In the genomic region with DNA sequence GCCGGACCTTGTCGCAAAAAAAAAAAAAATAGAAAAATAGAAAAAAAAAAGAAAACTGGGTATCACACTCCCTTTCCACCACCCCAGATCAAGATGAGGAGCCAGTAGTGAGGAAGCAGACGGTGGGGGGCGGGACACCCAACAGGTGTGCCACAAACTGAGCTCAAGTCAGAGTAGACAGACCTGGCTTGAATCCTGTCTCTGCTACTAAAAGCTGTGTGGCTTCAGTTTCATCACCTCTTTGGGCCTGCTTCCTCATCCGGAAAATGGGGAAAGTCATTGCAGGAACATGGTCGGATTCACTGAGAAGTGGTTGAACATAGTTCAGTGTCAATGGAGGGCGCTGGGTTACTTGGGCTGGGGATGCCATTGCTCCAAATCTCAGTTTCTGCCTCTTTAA, we compare ENCODE assay signal across 11 cellular contexts. TPM values are rescaled to one million over a fixed set of nuclear protein-coding genes. Genes with fewer than 3 reads are reported as not detected.
A peak's percentile ranks its signal among the peaks of the same experiment; 100 is the strongest.
DNase-seq lines count a peak whose midpoint lies in the region; ATAC-seq and TF ChIP-seq lines count a peak whose summit lies in the region.
"Had no signal": no experiment of that assay in that cellular context is flagged by ENCODE, and none has a peak within 500 bp of the region (broad histone marks: within the 10 kb centered on the region; RNA-seq: fewer than 3 reads in every experiment).

No MANE protein-coding gene starts in this region.

- 55 to 63% methylated on average over 7 of the region's 7 CpGs for WGBS in esophagus, 2 donors
- 41 to 51% methylated on average over 7 of the region's 7 CpGs for WGBS in thyroid gland, 2 donors

- H3K27me3 ChIP-seq in adipocyte (replicated peaks; ENCODE audit: control insufficient read depth, insufficient read depth, low read length) (no peaks in the 10 kb centered on the region), esophagus (ENCODE audit: control insufficient read depth in 1 of 2, insufficient read depth in 2 of 2, low read length in 2 of 2) (no peaks in the 10 kb centered on the region), muscle layer of colon (ENCODE audit: control insufficient read depth in 1 of 2, insufficient read depth in 2 of 2, low read length in 2 of 2) (no peaks in the 10 kb centered on the region), thyroid gland (no peaks in the 10 kb centered on the region)

- no peak for TF ChIP-seq CTCF in thyroid gland (IDR thresholded peaks at IDR 0.05)

- intact Hi-C loops in thyroid gland (cut with DNase I): no loop called here

- H3K4me3 ChIP-seq in adipocyte (ENCODE audit: low read length) (peak overlapping the region; percentile 83), esophagus (ENCODE audit: low read depth in 1 of 2, low read length in 2 of 2) (peak overlapping the region; percentile 7 to 29), muscle layer of colon (ENCODE audit: low read depth in 1 of 2, low read length in 2 of 2) (peak overlapping the region in 1 of 2 donors; percentile 81), thyroid gland (replicated peaks in 1 of 3) (peak overlapping the region in 1 of 3 donors; percentile 16)
- H3K4me3 ChIP-seq: GM12878 had no signal

- peak overlapping the region; percentile 72 to 92 for H3K27ac ChIP-seq in esophagus (ENCODE audit: low read depth in 2 of 2, low read length in 1 of 2)
- H3K27ac ChIP-seq in muscle layer of colon (ENCODE audit: low read depth, low read length): peak overlapping the region; percentile 97
- peak overlapping the region; percentile 66 to 83 (median 80) for H3K27ac ChIP-seq in thyroid gland

- peaks cover 40% of the 10 kb centered on the region for H3K4me1 ChIP-seq in adipocyte (ENCODE audit: control insufficient read depth, insufficient read depth, low read length)
- H3K4me1 ChIP-seq in esophagus (ENCODE audit: control insufficient read depth in 2 of 2, insufficient read depth in 2 of 2, low read length in 1 of 2): peaks cover 2 to 10% of the 10 kb centered on the region in 2 donors
- peaks cover 52% of the 10 kb centered on the region for H3K4me1 ChIP-seq in muscle layer of colon (ENCODE audit: insufficient read depth, low read length)
- H3K4me1 ChIP-seq in thyroid gland: peaks cover 45 to 58% of the 10 kb centered on the region in 2 donors

- H3K9ac ChIP-seq in adipocyte (ENCODE audit: low read length) (peak overlapping the region; percentile 92), muscle layer of colon (ENCODE audit: low read length) (peak overlapping the region; percentile 49)

- TF ChIP-seq POLR2A in thyroid gland (IDR thresholded peaks at IDR 0.05): no peak

- H3K36me3 ChIP-seq in adipocyte (ENCODE audit: control insufficient read depth, insufficient read depth, low read length, severe bottlenecking) (peaks cover 10% of the 10 kb centered on the region), esophagus (ENCODE audit: control insufficient read depth in 2 of 2, insufficient read depth in 2 of 2, low read length in 1 of 2) (no peaks in the 10 kb centered on the region), muscle layer of colon (ENCODE audit: insufficient read depth, low read length) (peaks cover 7% of the 10 kb centered on the region), thyroid gland (no peaks in the 10 kb centered on the region)

- H3K9me3 ChIP-seq in adipocyte (ENCODE audit: control insufficient read depth, low read length) (no peaks in the 10 kb centered on the region), esophagus (ENCODE audit: control insufficient read depth in 2 of 2, insufficient read depth in 1 of 2, low read depth in 1 of 2, low read length in 1 of 2) (no peaks in the 10 kb centered on the region), muscle layer of colon (ENCODE audit: low read length) (no peaks in the 10 kb centered on the region), thyroid gland (no peaks in the 10 kb centered on the region)

- DNase-seq in adipocyte (ENCODE audit: low read depth) (peak; percentile 20), thyroid gland (peak; percentile 50 to 53), inferior parietal cortex (ENCODE audit: extremely low spot score) (no peak), HPDE6-E6E7 (ENCODE audit: extremely low spot score) (no peak), NCI-H1092 (lab: John Stamatoyannopoulos, UW) (no peak)
- DNase-seq: activated CD4-positive, alpha-beta T cell treated with anti-CD3 and anti-CD28 coated beads for 36 hours; effector memory CD8-positive, alpha-beta T cell had no signal

- ATAC-seq in SK-N-SH treated with all-trans-retinoic acid at 6 μM for 48 hours: no peak
- ATAC-seq: activated CD4-positive, alpha-beta T cell treated with anti-CD3 and anti-CD28 coated beads for 36 hours; effector memory CD8-positive, alpha-beta T cell; GM12878 had no signal

TF ChIP-seq in SK-N-SH treated with all-trans-retinoic acid at 6 μM for 48 hours, 23 proteins besides CTCF, POLR2A, EP300 and RAD21:
- TF ChIP-seq CSDC2 (CRISPR knock-in tag; IDR thresholded peaks at IDR 0.05) (no peak), ARNTL (CRISPR knock-in tag; IDR thresholded peaks at IDR 0.05; ENCODE audit: borderline replicate concordance, low read depth) (no peak), CREB5 (CRISPR knock-in tag; IDR thresholded peaks at IDR 0.05; ENCODE audit: low read depth) (no peak)

RNA-seq across cellular contexts. Expression of gene HIF3A, which starts 2.9 kb away (rescaled TPM):
- 10 to 100 TPM; 12.3 to 27.3 TPM for polyA plus RNA-seq in esophagus
- 10 to 100 TPM; 49.1 to 88.3 (median 66.0) TPM for total RNA-seq in thyroid gland
- total RNA-seq: activated CD4-positive, alpha-beta T cell treated with anti-CD3 and anti-CD28 coated beads for 36 hours had no signal

RNA-seq across cellular contexts. Expression of gene PPP5C, which starts 47.2 kb away (rescaled TPM):
- 10 to 100 TPM; 34.7 to 35.5 TPM for polyA plus RNA-seq in esophagus
- total RNA-seq in thyroid gland: 100 to 1,000 TPM in 1 of 4 donors, 10 to 100 TPM in 3; 63.3 to 112 (median 80.7) TPM

Comparison
In these comparisons a context has a peak if more than half of its experiments do, and no peak if none do; other contexts are left out.
1. DNase-seq: peak in adipocyte (single experiment) and thyroid gland (2 of 2); none in inferior parietal cortex (single experiment), HPDE6-E6E7 (single experiment) and NCI-H1092 (single experiment).
2. Peak in every context shown above with its lines, with median percentiles within 50 percentile points of each other: H3K27ac ChIP-seq.